Comparison of ENCODE assay signal across 16 cellular contexts in genomic region chr14:67267929-67268328, GRCh38. TPM values are rescaled to one million over a fixed set of nuclear protein-coding genes. Genes with fewer than 3 reads are reported as not detected.
DNase-seq lines count a peak whose midpoint lies in the region; ATAC-seq and TF ChIP-seq lines count a peak whose summit lies in the region.
"Had no signal": no experiment of that assay in that cellular context is flagged by ENCODE, and none has a peak within 500 bp of the region (broad histone marks: within the 10 kb centered on the region; RNA-seq: fewer than 3 reads in every experiment).

No MANE protein-coding gene starts in this region.

- peaks cover 37% of the 10 kb centered on the region for H3K4me1 ChIP-seq in HUES6 (ENCODE audit: control insufficient read depth, insufficient read depth, low read length)
- peaks cover 43% of the 10 kb centered on the region for H3K4me1 ChIP-seq in smooth muscle cell (ENCODE audit: low read depth)
- H3K4me1 ChIP-seq in BE2C, result no peaks in the 10 kb centered on the region; the same call in 1 of the 2 replicates

- peak overlapping the region; percentile 78 for H3K4me2 ChIP-seq in smooth muscle cell

- H3K4me3 ChIP-seq in HUES6 (ENCODE audit: low read depth, low read length) (peak overlapping the region; percentile 31), smooth muscle cell (peak overlapping the region; percentile 5), BE2C (ENCODE audit: low read depth, low read length) (no peak overlapping the region)
- H3K4me3 ChIP-seq: Peyer's patch, right lobe of liver had no signal

- H3K36me3 ChIP-seq in HUES6 (ENCODE audit: control insufficient read depth, insufficient read depth, low read length) (no peaks in the 10 kb centered on the region), smooth muscle cell (ENCODE audit: low read depth) (no peaks in the 10 kb centered on the region), BE2C (peaks cover 6% of the 10 kb centered on the region; the same call in 1 of the 2 replicates)
- H3K36me3 ChIP-seq: right lobe of liver had no signal

- H2AFZ ChIP-seq in smooth muscle cell (ENCODE audit: low read depth), result no peak overlapping the region

- WGBS in smooth muscle cell (ENCODE audit: low lambda C conversion rate), result 64% methylated on average over 2 of the region's 2 CpGs

- no peak for TF ChIP-seq CTCF in smooth muscle cell (IDR thresholded peaks at IDR 0.05; ENCODE audit: borderline replicate concordance, insufficient read depth, poor library complexity, severe bottlenecking)
- TF ChIP-seq CTCF in BE2C (IDR thresholded peaks at IDR 0.05; ENCODE audit: low read depth, low read length), result no peak

- no peaks in the 10 kb centered on the region for H3K27me3 ChIP-seq in HUES6 (ENCODE audit: control insufficient read depth, insufficient read depth, low read length)
- H3K27me3 ChIP-seq in layer of hippocampus (ENCODE audit: control insufficient read depth, insufficient read depth, low read length), result no peaks in the 10 kb centered on the region
- no peaks in the 10 kb centered on the region for H3K27me3 ChIP-seq in smooth muscle cell (ENCODE audit: low read depth)
- H3K27me3 ChIP-seq in BE2C, result no peaks in the 10 kb centered on the region
- H3K27me3 ChIP-seq: Peyer's patch, right lobe of liver had no signal

- peaks cover 90% of the 10 kb centered on the region for H4K20me1 ChIP-seq in smooth muscle cell (ENCODE audit: low read depth)

- ATAC-seq in HG03521 (IDR thresholded peaks at IDR 0.05; ENCODE audit: unreplicated experiment) (no peak), GM19395 (IDR thresholded peaks at IDR 0.05; ENCODE audit: unreplicated experiment) (no peak)
- ATAC-seq: CD8-positive, alpha-beta T cell had no signal

- H3K9me3 ChIP-seq in HUES6 (ENCODE audit: control insufficient read depth, insufficient read depth, low read depth, low read length) (no peaks in the 10 kb centered on the region), smooth muscle cell (replicated peaks; ENCODE audit: low read depth) (no peaks in the 10 kb centered on the region), BE2C (no peaks in the 10 kb centered on the region; the same call in 1 of the 2 replicates)
- H3K9me3 ChIP-seq: Peyer's patch, right lobe of liver had no signal

- no peak for DNase-seq in caudate nucleus (lab: John Stamatoyannopoulos, UW)
- DNase-seq in smooth muscle cell (lab: John Stamatoyannopoulos, UW; ENCODE audit: unreplicated experiment), result no peak
- DNase-seq in cerebellar cortex (ENCODE audit: low spot score), result no peak
- no peak for DNase-seq in BE2C
- DNase-seq: activated CD4-positive, alpha-beta T cell treated with anti-CD3 and anti-CD28 coated beads for 48 hours; activated T-cell treated with anti-CD3 and anti-CD28 coated beads, Interleukin-2, amount 50 U/mL, for 48 hours; aorta; CD8-positive, alpha-beta T cell; NCI-H1436; NCI-H524 treated with DMSO at 0.1 percent for 48 hours; Peyer's patch; right lobe of liver had no signal

- H3K27ac ChIP-seq in HUES6 (ENCODE audit: low read depth, low read length) (no peak overlapping the region), caudate nucleus (ENCODE audit: low read depth, low read length) (peak overlapping the region; percentile 4), layer of hippocampus (ENCODE audit: low read depth, low read length) (peak overlapping the region; percentile 71), smooth muscle cell (ENCODE audit: low read depth) (peak overlapping the region; percentile 82)
- H3K27ac ChIP-seq: Peyer's patch had no signal

- H3K9ac ChIP-seq in HUES6 (ENCODE audit: low read length) (no peak overlapping the region), smooth muscle cell (ENCODE audit: low read depth) (no peak overlapping the region)

- H3K79me2 ChIP-seq in smooth muscle cell (ENCODE audit: low read depth), result peaks cover 73% of the 10 kb centered on the region

- H3F3A ChIP-seq in smooth muscle cell (ENCODE audit: low read depth), result peaks cover 17% of the 10 kb centered on the region

RNA-seq across cellular contexts. Expression of gene PALS1, which starts 26.7 kb away (rescaled TPM):
- 26.4 and 29.2 TPM in 2 replicates for total RNA-seq in smooth muscle cell
- 4.6 and 7.0 TPM in 2 replicates for polyA plus RNA-seq in smooth muscle cell
- polyA plus RNA-seq in BE2C (2012; ENCODE audit: insufficient read depth, insufficient read length, low read depth), result 5.7 TPM
